In genomic region chr5:138937392-138938387, GRCh38 we compare ENCODE assay signal across 17 cellular contexts.
DNase-seq lines count a peak whose midpoint lies in the region; ATAC-seq and TF ChIP-seq lines count a peak whose summit lies in the region.
"Had no signal": no experiment of that assay in that cellular context is flagged by ENCODE, and none has a peak within 500 bp of the region (broad histone marks: within the 10 kb centered on the region; RNA-seq: fewer than 3 reads in every experiment).

No MANE protein-coding gene starts in this region.

- ATAC-seq in gastroesophageal sphincter = peak; percentile 20
- ATAC-seq in naive thymus-derived CD8-positive, alpha-beta T cell = no peak
- ATAC-seq: naive thymus-derived CD4-positive, alpha-beta T cell had no signal

- H3K27ac Mint-ChIP-seq in Caco-2 (ENCODE audit: unreplicated experiment) (peak overlapping the region; percentile 39), neural crest cell (ENCODE audit: unreplicated experiment) (peak overlapping the region; percentile 95)
- H3K27ac Mint-ChIP-seq in naive thymus-derived CD8-positive, alpha-beta T cell = peak overlapping the region in 1 of 10 donors; percentile 7
- no peak overlapping the region for H3K27ac Mint-ChIP-seq in activated naive CD4-positive, alpha-beta T cell treated with anti-CD3 and anti-CD28 coated beads for 36 hours

- H3K27ac ChIP-seq in PC-9 (no peak overlapping the region), gastroesophageal sphincter (peak overlapping the region in 3 of 4 donors; percentile 11 to 37 (median 28))

- no peaks in the 10 kb centered on the region for H3K9me3 ChIP-seq in Caco-2
- H3K9me3 ChIP-seq in PC-9 (ENCODE audit: insufficient read depth, low read depth) = no peaks in the 10 kb centered on the region
- no peaks in the 10 kb centered on the region for H3K9me3 ChIP-seq in gastroesophageal sphincter
- H3K9me3 ChIP-seq: sigmoid colon, uterus had no signal

- H3K27me3 ChIP-seq in Caco-2 (replicated peaks; ENCODE audit: control insufficient read depth, insufficient read depth, low read length) (no peaks in the 10 kb centered on the region), PC-9 (ENCODE audit: insufficient read depth, low read depth) (no peaks in the 10 kb centered on the region), gastroesophageal sphincter (no peaks in the 10 kb centered on the region)
- H3K27me3 ChIP-seq: sigmoid colon, uterus had no signal

- BruUV-seq in Caco-2 (replicated peaks; lab: Mats Ljungman, UMichigan) (no TSS peak), PC-9 (replicated peaks; lab: Mats Ljungman, UMichigan) (TSS peak; percentile 13)

- CTCF ChIA-PET in Caco-2 (lab: Charles Lee) (no interaction called here), PC-9 (lab: Charles Lee) (no interaction called here)
- CTCF ChIA-PET in activated naive CD4-positive, alpha-beta T cell treated with anti-CD3 and anti-CD28 coated beads for 36 hours (lab: Charles Lee) = interaction anchor here (0.5 kb wide), 1 partner anchor 398 kb away, joined by 3 read pairs; no protein-coding TSS in a partner anchor

- DNase-seq in Caco-2 (no peak), PC-9 (no peak), neural crest cell (ENCODE audit: low read depth, low spot score) (no peak), DMS79 treated with DMSO at 0.1 percent for 48 hours (lab: John Stamatoyannopoulos, UW) (no peak), OCI-M1 (lab: John Stamatoyannopoulos, UW) (no peak)
- no peak for DNase-seq in naive thymus-derived CD8-positive, alpha-beta T cell
- DNase-seq in activated naive CD4-positive, alpha-beta T cell treated with anti-CD3 and anti-CD28 coated beads for 36 hours = no peak
- DNase-seq: activated CD4-positive, alpha-beta T cell treated with anti-CD3 and anti-CD28 coated beads for 1 hour; amniotic stem cell; left cardiac atrium; MV-4-11; naive thymus-derived CD4-positive, alpha-beta T cell; NCI-H774; sigmoid colon; stimulated activated CD4-positive, alpha-beta T cell treated with anti-CD3 and anti-CD28 coated beads, Interleukin-4, amount 100 ng/mL, for 24 hours; uterus had no signal

- H3K36me3 ChIP-seq in Caco-2 (ENCODE audit: control insufficient read depth, insufficient read depth, low read length) (peaks cover 5% of the 10 kb centered on the region), PC-9 (ENCODE audit: low read depth) (peaks cover 14% of the 10 kb centered on the region), gastroesophageal sphincter (peaks cover 0 to 43% of the 10 kb centered on the region in 2 donors)
- H3K36me3 ChIP-seq: uterus had no signal

- H3K4me1 Mint-ChIP-seq in Caco-2 (ENCODE audit: low read depth, unreplicated experiment) = no peaks in the 10 kb centered on the region
- H3K4me1 Mint-ChIP-seq in neural crest cell = peaks cover 9% of the 10 kb centered on the region
- H3K4me1 Mint-ChIP-seq in naive thymus-derived CD8-positive, alpha-beta T cell = peaks cover 3 to 8% (median 5%) of the 10 kb centered on the region in 4 donors
- peaks cover 7% of the 10 kb centered on the region for H3K4me1 Mint-ChIP-seq in activated naive CD4-positive, alpha-beta T cell treated with anti-CD3 and anti-CD28 coated beads for 36 hours (ENCODE audit: low read depth)

- H3K27me3 Mint-ChIP-seq in Caco-2 (ENCODE audit: insufficient read depth, unreplicated experiment) (no peaks in the 10 kb centered on the region), neural crest cell (ENCODE audit: low read depth) (no peaks in the 10 kb centered on the region)
- no peaks in the 10 kb centered on the region for H3K27me3 Mint-ChIP-seq in naive thymus-derived CD8-positive, alpha-beta T cell
- H3K27me3 Mint-ChIP-seq in activated naive CD4-positive, alpha-beta T cell treated with anti-CD3 and anti-CD28 coated beads for 36 hours (ENCODE audit: low read depth) = no peaks in the 10 kb centered on the region
- H3K27me3 Mint-ChIP-seq: naive thymus-derived CD4-positive, alpha-beta T cell had no signal

- TF ChIP-seq EP300 in gastroesophageal sphincter (IDR thresholded peaks at IDR 0.05) = no peak

- no peaks in the 10 kb centered on the region; the same call in 1 of the 2 replicates for H4K20me1 ChIP-seq in PC-9 (ENCODE audit: insufficient read depth)

- no peak overlapping the region for H2AFZ ChIP-seq in PC-9

- H3K9me3 Mint-ChIP-seq in Caco-2 (ENCODE audit: unreplicated experiment) = no peaks in the 10 kb centered on the region
- no peaks in the 10 kb centered on the region for H3K9me3 Mint-ChIP-seq in neural crest cell
- peaks cover 0 to 14% (median 0%) of the 10 kb centered on the region in 9 donors for H3K9me3 Mint-ChIP-seq in naive thymus-derived CD8-positive, alpha-beta T cell
- H3K9me3 Mint-ChIP-seq in activated naive CD4-positive, alpha-beta T cell treated with anti-CD3 and anti-CD28 coated beads for 36 hours = no peaks in the 10 kb centered on the region

- no peak for TF ChIP-seq CTCF in Caco-2 (IDR thresholded peaks at IDR 0.05; ENCODE audit: insufficient read depth in 1 of 2, low read depth in 1 of 2, low read length in 1 of 2, severe bottlenecking in 1 of 2, unreplicated experiment in 1 of 2)
- no peak for TF ChIP-seq CTCF in PC-9 (conservative IDR thresholded peaks at IDR 0.05)
- TF ChIP-seq CTCF in gastroesophageal sphincter (IDR thresholded peaks at IDR 0.05) = no peak
- no peak for TF ChIP-seq CTCF in neural crest cell (conservative IDR thresholded peaks at IDR 0.05)

- peak overlapping the region; percentile 25 for H3K4me3 Mint-ChIP-seq in Caco-2 (ENCODE audit: unreplicated experiment)
- H3K4me3 Mint-ChIP-seq in neural crest cell = no peak overlapping the region
- H3K4me3 Mint-ChIP-seq in naive thymus-derived CD8-positive, alpha-beta T cell = no peak overlapping the region
- no peak overlapping the region for H3K4me3 Mint-ChIP-seq in activated naive CD4-positive, alpha-beta T cell treated with anti-CD3 and anti-CD28 coated beads for 36 hours
- H3K4me3 Mint-ChIP-seq: naive thymus-derived CD4-positive, alpha-beta T cell had no signal

- no peaks in the 10 kb centered on the region for H3K9me2 ChIP-seq in PC-9 (ENCODE audit: insufficient read depth)

- 78 to 85% methylated on average over 7 to 20 of the region's 25 CpGs for WGBS in gastroesophageal sphincter (ENCODE audit: low coverage in 1 of 2), 2 donors

- POLR2A ChIA-PET in Caco-2 (lab: Charles Lee) (no interaction called here), PC-9 (lab: Charles Lee; ENCODE audit: unreplicated experiment) (no interaction called here)
- POLR2A ChIA-PET in naive thymus-derived CD8-positive, alpha-beta T cell (lab: Charles Lee) = no interaction called here

- H3K79me2 ChIP-seq in PC-9 (ENCODE audit: low read depth) = no peaks in the 10 kb centered on the region

- peaks cover 83% of the 10 kb centered on the region for H3K36me3 Mint-ChIP-seq in Caco-2 (ENCODE audit: insufficient read depth, unreplicated experiment)
- H3K36me3 Mint-ChIP-seq in neural crest cell (ENCODE audit: low read depth) = peaks cover 30% of the 10 kb centered on the region
- H3K36me3 Mint-ChIP-seq in naive thymus-derived CD8-positive, alpha-beta T cell = peaks cover 0 to 22% (median 12%) of the 10 kb centered on the region in 3 donors
- peaks cover 6% of the 10 kb centered on the region for H3K36me3 Mint-ChIP-seq in activated naive CD4-positive, alpha-beta T cell treated with anti-CD3 and anti-CD28 coated beads for 36 hours (ENCODE audit: low read depth)

- H3K4me3 ChIP-seq in Caco-2 (ENCODE audit: low read depth, low read length) = no peak overlapping the region
- H3K4me3 ChIP-seq in PC-9 = no peak overlapping the region
- no peak overlapping the region for H3K4me3 ChIP-seq in gastroesophageal sphincter
- H3K4me3 ChIP-seq: sigmoid colon, uterus had no signal

- H3F3A ChIP-seq in PC-9 (ENCODE audit: insufficient read depth, low read depth) = peaks cover 16% of the 10 kb centered on the region; the same call in 1 of the 2 replicates

- no peaks in the 10 kb centered on the region for H3K4me1 ChIP-seq in Caco-2
- H3K4me1 ChIP-seq in PC-9 (replicated peaks; ENCODE audit: insufficient read depth) = no peaks in the 10 kb centered on the region
- H3K4me1 ChIP-seq in gastroesophageal sphincter = peaks cover 0 to 7% (median 0%) of the 10 kb centered on the region in 3 donors
- H3K4me1 ChIP-seq: sigmoid colon, uterus had no signal

- intact Hi-C loops in Caco-2 (cut with micrococcal nuclease; ENCODE audit: unreplicated experiment) (no loop called here), PC-9 (cut with micrococcal nuclease; ENCODE audit: unreplicated experiment) (no loop called here)
- intact Hi-C loops in activated naive CD4-positive, alpha-beta T cell treated with anti-CD3 and anti-CD28 coated beads for 36 hours (cut with micrococcal nuclease) = no loop called here

- no peak for TF ChIP-seq POLR2A in gastroesophageal sphincter (IDR thresholded peaks at IDR 0.05)

- no peak overlapping the region for H3K4me2 ChIP-seq in PC-9
